In the genomic region with DNA sequence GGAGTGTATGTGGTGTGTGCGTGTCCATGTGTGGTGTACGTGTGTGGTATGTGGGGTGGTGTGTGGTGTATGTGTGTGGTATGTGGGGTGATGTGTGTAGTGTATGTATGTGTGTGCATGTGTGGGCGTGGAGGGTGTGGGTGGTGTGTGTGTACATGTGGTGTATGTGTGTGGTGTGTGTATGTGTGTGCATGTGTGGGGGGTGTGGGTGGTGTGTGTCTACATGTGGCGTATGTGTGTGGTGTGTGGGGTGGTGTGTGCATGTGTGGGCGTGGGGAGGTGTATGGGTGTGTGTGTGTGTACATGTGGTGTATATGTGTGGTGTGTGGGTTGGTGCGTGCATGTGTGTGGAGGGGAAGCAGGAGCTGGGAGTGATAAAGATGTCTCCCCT, we compare ENCODE assay signal across 21 cellular contexts. TPM values are rescaled to one million over a fixed set of nuclear protein-coding genes. Genes with fewer than 3 reads are reported as not detected.
DNase-seq lines count a peak whose midpoint lies in the region; ATAC-seq, FAIRE-seq and TF ChIP-seq lines count a peak whose summit lies in the region.
"Had no signal": no experiment of that assay in that cellular context is flagged by ENCODE, and none has a peak within 500 bp of the region (broad histone marks: within the 10 kb centered on the region; RNA-seq: fewer than 3 reads in every experiment).

No MANE protein-coding gene starts in this region.

- H3K9me3 ChIP-seq in keratinocyte (ENCODE audit: control insufficient read depth, low read depth, low read length): no peaks in the 10 kb centered on the region
- H3K9me3 ChIP-seq in thymus (ENCODE audit: control insufficient read depth): no peaks in the 10 kb centered on the region
- H3K9me3 ChIP-seq: tibial artery had no signal

- no peak overlapping the region for H3K4me3 ChIP-seq in keratinocyte (ENCODE audit: control insufficient read depth in 2 of 3, extremely low read depth in 1 of 3, insufficient read depth in 2 of 3, low read depth in 1 of 3, low read length in 3 of 3)
- H3K4me3 ChIP-seq in thymus (ENCODE audit: low read length): no peak overlapping the region
- H3K4me3 ChIP-seq: tibial artery had no signal

- H3K4me1 ChIP-seq in keratinocyte (ENCODE audit: control insufficient read depth, extremely low read depth, insufficient read depth, low read length): peaks cover 24% of the 10 kb centered on the region
- H3K4me1 ChIP-seq in thymus (ENCODE audit: control insufficient read depth, insufficient read depth, low read length): no peaks in the 10 kb centered on the region
- H3K4me1 ChIP-seq: tibial artery had no signal

- no peaks in the 10 kb centered on the region for H4K20me1 ChIP-seq in keratinocyte (ENCODE audit: control insufficient read depth, extremely low read depth, insufficient read depth, low read length)

- no peaks in the 10 kb centered on the region for H3K9me1 ChIP-seq in keratinocyte (ENCODE audit: control insufficient read depth, extremely low read depth, insufficient read depth, low read length)

- no peak for DNase-seq in activated T-cell treated with anti-CD3 and anti-CD28 coated beads, Interleukin-2, amount 50 U/mL, for 72 hours
- no peak for DNase-seq in activated T-cell treated with anti-CD3 and anti-CD28 coated beads for 4 hours
- peak; percentile 19 for DNase-seq in keratinocyte (ENCODE audit: low read depth, low spot score)
- no peak for DNase-seq in kidney tubule cell (ENCODE audit: low spot score)
- DNase-seq in OCI-M2 (lab: John Stamatoyannopoulos, UW; ENCODE audit: unreplicated experiment): no peak
- DNase-seq: activated CD8-positive, alpha-beta memory T cell treated with anti-CD3 and anti-CD28 coated beads, Interleukin-2, amount 10 ng/mL, durations not matched to agents 7 days and 5 days; CD4-positive, alpha-beta T cell; glutamatergic neuron; Karpas-422; NCI-H1417 treated with DMSO at 0.1 percent for 48 hours; NK-92 treated with Interleukin-12 subunit alpha and Interleukin-12 subunit beta, amount 100 ng/mL, for 24 hours; T-helper 17 cell had no signal

- H3K4me3 Mint-ChIP-seq in activated T-cell treated with anti-CD3 and anti-CD28 coated beads, Interleukin-2, amount 50 U/mL, for 72 hours: no peak overlapping the region
- H3K4me3 Mint-ChIP-seq: activated CD8-positive, alpha-beta memory T cell treated with anti-CD3 and anti-CD28 coated beads, Interleukin-2, amount 10 ng/mL, durations not matched to agents 7 days and 5 days; activated naive CD4-positive, alpha-beta T cell treated with anti-CD3 and anti-CD28 coated beads for 36 hours; CD4-positive, alpha-beta T cell; T-helper 17 cell; WTC11 had no signal

- H3K36me3 Mint-ChIP-seq in activated T-cell treated with anti-CD3 and anti-CD28 coated beads, Interleukin-2, amount 50 U/mL, for 72 hours (ENCODE audit: insufficient read depth in 2 of 2): peaks cover 0 to 2% of the 10 kb centered on the region in 2 donors
- H3K36me3 Mint-ChIP-seq: activated CD8-positive, alpha-beta memory T cell treated with anti-CD3 and anti-CD28 coated beads, Interleukin-2, amount 10 ng/mL, durations not matched to agents 7 days and 5 days; brain; WTC11 had no signal

- H3K27ac Mint-ChIP-seq in activated T-cell treated with anti-CD3 and anti-CD28 coated beads, Interleukin-2, amount 50 U/mL, for 72 hours: no peak overlapping the region
- H3K27ac Mint-ChIP-seq: activated CD8-positive, alpha-beta memory T cell treated with anti-CD3 and anti-CD28 coated beads, Interleukin-2, amount 10 ng/mL, durations not matched to agents 7 days and 5 days; activated naive CD4-positive, alpha-beta T cell treated with anti-CD3 and anti-CD28 coated beads for 36 hours; CD4-positive, alpha-beta T cell; T-helper 17 cell; WTC11 had no signal

- peaks cover 0 to 7% of the 10 kb centered on the region in 2 donors for H3K9me3 Mint-ChIP-seq in activated T-cell treated with anti-CD3 and anti-CD28 coated beads, Interleukin-2, amount 50 U/mL, for 72 hours
- H3K9me3 Mint-ChIP-seq: activated naive CD4-positive, alpha-beta T cell treated with anti-CD3 and anti-CD28 coated beads for 36 hours; brain; CD4-positive, alpha-beta T cell had no signal

- H3K79me2 ChIP-seq in keratinocyte (ENCODE audit: control insufficient read depth, insufficient read depth, low read length): no peaks in the 10 kb centered on the region

- H3K27me3 Mint-ChIP-seq in activated T-cell treated with anti-CD3 and anti-CD28 coated beads, Interleukin-2, amount 50 U/mL, for 72 hours (ENCODE audit: low read depth): peaks cover 13% of the 10 kb centered on the region

- peaks cover 27% of the 10 kb centered on the region for H3K4me1 Mint-ChIP-seq in activated T-cell treated with anti-CD3 and anti-CD28 coated beads, Interleukin-2, amount 50 U/mL, for 72 hours (ENCODE audit: low read depth)
- H3K4me1 Mint-ChIP-seq: brain had no signal

- dilution Hi-C loops in keratinocyte (cut with MboI; ENCODE audit: extremely low pct_ligation_motif_present, low sequenced_read_pairs): no loop called here

- peak overlapping the region; percentile 11 for H3K9ac ChIP-seq in keratinocyte (ENCODE audit: control insufficient read depth, extremely low read depth, insufficient read depth, low read length)

- H3K27me3 ChIP-seq in keratinocyte (ENCODE audit: control insufficient read depth, extremely low read depth, insufficient read depth, low read length): no peaks in the 10 kb centered on the region
- no peaks in the 10 kb centered on the region for H3K27me3 ChIP-seq in thymus (ENCODE audit: control insufficient read depth, insufficient read depth)

- no peaks in the 10 kb centered on the region for H3K36me3 ChIP-seq in keratinocyte (ENCODE audit: control insufficient read depth in 2 of 2, extremely low read depth in 1 of 2, insufficient read depth in 2 of 2, low read length in 2 of 2)
- H3K36me3 ChIP-seq in thymus (ENCODE audit: control insufficient read depth, insufficient read depth): no peaks in the 10 kb centered on the region
- H3K36me3 ChIP-seq: tibial artery had no signal

- no peak for TF ChIP-seq CTCF in keratinocyte (optimal IDR thresholded peaks at IDR 0.05 in 1 of 3, IDR thresholded peaks at IDR 0.05 in 1 of 3, conservative IDR thresholded peaks at IDR 0.05 in 1 of 3; ENCODE audit: extremely low read depth in 1 of 3, insufficient read depth in 2 of 3, low read length in 3 of 3)

- no peak for FAIRE-seq in keratinocyte (lab: Jason Lieb, UNC)

- peak overlapping the region; percentile 18 for H3K4me2 ChIP-seq in keratinocyte (ENCODE audit: control insufficient read depth, extremely low read depth, insufficient read depth, low read depth, low read length)

- ATAC-seq in activated T-cell treated with anti-CD3 and anti-CD28 coated beads, Interleukin-2, amount 50 U/mL, for 72 hours (replicated peaks in 1 of 2): peak; percentile 14 to 19
- ATAC-seq: WTC11 had no signal

- H3K27ac ChIP-seq in keratinocyte (ENCODE audit: control insufficient read depth, insufficient read depth, low read length): peak overlapping the region; percentile 68
- peak overlapping the region; percentile 43 for H3K27ac ChIP-seq in thymus (ENCODE audit: low read depth)
- H3K27ac ChIP-seq: tibial artery had no signal

- H2AFZ ChIP-seq in keratinocyte (ENCODE audit: control insufficient read depth, low read length): no peak overlapping the region

- 90% methylated on average over 6 of the region's 6 CpGs for WGBS in thymus

RNA-seq across cellular contexts. Expression of gene CD300H, which starts 1.7 kb away (rescaled TPM):
- not detected for total RNA-seq in activated T-cell treated with anti-CD3 and anti-CD28 coated beads, Interleukin-2, amount 50 U/mL, for 72 hours
- polyA plus RNA-seq in keratinocyte (not detected in 3 replicates), thymus (2.8 TPM)
- polyA plus RNA-seq in keratinocyte (2011; ENCODE audit: low read depth): not detected
- polyA plus RNA-seq in keratinocyte (2011; cell fraction: cytosol; rRNA removed): not detected in 2 replicates
- not detected in 2 replicates for polyA plus RNA-seq in keratinocyte (2011; cell fraction: nucleus; rRNA removed)
- not detected in 2 replicates for polyA plus RNA-seq in keratinocyte (2012; ENCODE audit: low replicate concordance)
- polyA minus RNA-seq in keratinocyte: not detected in 3 replicates
- not detected for polyA minus RNA-seq in keratinocyte (2011; cell fraction: cytosol; rRNA and poly(A)+ RNA removed)
- not detected in 2 replicates for polyA minus RNA-seq in keratinocyte (2011; cell fraction: nucleus; rRNA and poly(A)+ RNA removed)
- total RNA-seq: A172; activated CD8-positive, alpha-beta memory T cell treated with anti-CD3 and anti-CD28 coated beads, Interleukin-2, amount 10 ng/mL, durations not matched to agents 7 days and 5 days; activated naive CD4-positive, alpha-beta T cell treated with anti-CD3 and anti-CD28 coated beads for 36 hours; CD4-positive, alpha-beta T cell; dermis microvascular lymphatic vessel endothelial cell; esophagus mucosa; sciatic nerve; T-helper 17 cell; WTC11 had no signal

RNA-seq across cellular contexts. Expression of gene CD300C, which starts 23.1 kb away (rescaled TPM):
- under 1 TPM in 1 of 2 donors, not detected in 1; 0.16 TPM for total RNA-seq in activated T-cell treated with anti-CD3 and anti-CD28 coated beads, Interleukin-2, amount 50 U/mL, for 72 hours
- not detected in 3 replicates for polyA plus RNA-seq in keratinocyte
- not detected for polyA plus RNA-seq in keratinocyte (2011; ENCODE audit: low read depth)
- polyA plus RNA-seq in keratinocyte (2011; cell fraction: cytosol; rRNA removed): not detected in 2 replicates
- not detected in 2 replicates for polyA plus RNA-seq in keratinocyte (2011; cell fraction: nucleus; rRNA removed)
- polyA plus RNA-seq in keratinocyte (2012; ENCODE audit: low replicate concordance): not detected in 2 replicates
- not detected in 3 replicates for polyA minus RNA-seq in keratinocyte
- not detected for polyA minus RNA-seq in keratinocyte (2011; cell fraction: cytosol; rRNA and poly(A)+ RNA removed)
- not detected in 2 replicates for polyA minus RNA-seq in keratinocyte (2011; cell fraction: nucleus; rRNA and poly(A)+ RNA removed)
- 1.2 TPM for polyA plus RNA-seq in thymus
- total RNA-seq: activated naive CD4-positive, alpha-beta T cell treated with anti-CD3 and anti-CD28 coated beads for 36 hours; dermis microvascular lymphatic vessel endothelial cell; WTC11 had no signal

RNA-seq across cellular contexts. Expression of gene CD300LD, which starts 23.1 kb away (rescaled TPM):
- under 1 TPM; 0.19 to 0.31 TPM for total RNA-seq in activated T-cell treated with anti-CD3 and anti-CD28 coated beads, Interleukin-2, amount 50 U/mL, for 72 hours
- polyA plus RNA-seq in keratinocyte (not detected in 3 replicates), thymus (0.16 TPM)
- polyA plus RNA-seq in keratinocyte (2011; ENCODE audit: low read depth): not detected
- polyA plus RNA-seq in keratinocyte (2011; cell fraction: cytosol; rRNA removed): not detected in 2 replicates
- polyA plus RNA-seq in keratinocyte (2011; cell fraction: nucleus; rRNA removed): not detected in 2 replicates
- polyA plus RNA-seq in keratinocyte (2012; ENCODE audit: low replicate concordance): not detected in 2 replicates
- polyA minus RNA-seq in keratinocyte: not detected in 3 replicates
- not detected for polyA minus RNA-seq in keratinocyte (2011; cell fraction: cytosol; rRNA and poly(A)+ RNA removed)
- polyA minus RNA-seq in keratinocyte (2011; cell fraction: nucleus; rRNA and poly(A)+ RNA removed): not detected in 2 replicates
- total RNA-seq: A172; activated CD8-positive, alpha-beta memory T cell treated with anti-CD3 and anti-CD28 coated beads, Interleukin-2, amount 10 ng/mL, durations not matched to agents 7 days and 5 days; activated naive CD4-positive, alpha-beta T cell treated with anti-CD3 and anti-CD28 coated beads for 36 hours; CD4-positive, alpha-beta T cell; dermis microvascular lymphatic vessel endothelial cell; esophagus mucosa; sciatic nerve; T-helper 17 cell; WTC11 had no signal

RNA-seq across cellular contexts. Expression of gene CD300LB, which starts 37.7 kb away (rescaled TPM):
- not detected for total RNA-seq in activated T-cell treated with anti-CD3 and anti-CD28 coated beads, Interleukin-2, amount 50 U/mL, for 72 hours
- polyA plus RNA-seq in keratinocyte (not detected in 3 replicates), thymus (0.64 TPM)
- polyA plus RNA-seq in keratinocyte (2011; ENCODE audit: low read depth): not detected
- not detected in 2 replicates for polyA plus RNA-seq in keratinocyte (2011; cell fraction: cytosol; rRNA removed)
- not detected in 2 replicates for polyA plus RNA-seq in keratinocyte (2011; cell fraction: nucleus; rRNA removed)
- not detected in 2 replicates for polyA plus RNA-seq in keratinocyte (2012; ENCODE audit: low replicate concordance)
- not detected in 3 replicates for polyA minus RNA-seq in keratinocyte
- polyA minus RNA-seq in keratinocyte (2011; cell fraction: cytosol; rRNA and poly(A)+ RNA removed): not detected
- polyA minus RNA-seq in keratinocyte (2011; cell fraction: nucleus; rRNA and poly(A)+ RNA removed): not detected in 2 replicates
- total RNA-seq: A172; activated CD8-positive, alpha-beta memory T cell treated with anti-CD3 and anti-CD28 coated beads, Interleukin-2, amount 10 ng/mL, durations not matched to agents 7 days and 5 days; activated naive CD4-positive, alpha-beta T cell treated with anti-CD3 and anti-CD28 coated beads for 36 hours; dermis microvascular lymphatic vessel endothelial cell; esophagus mucosa; WTC11 had no signal

RNA-seq across cellular contexts. Expression of gene CD300E, which starts 54.5 kb away (rescaled TPM):
- not detected for total RNA-seq in activated T-cell treated with anti-CD3 and anti-CD28 coated beads, Interleukin-2, amount 50 U/mL, for 72 hours
- polyA plus RNA-seq in keratinocyte: not detected in 3 replicates
- not detected for polyA plus RNA-seq in keratinocyte (2011; ENCODE audit: low read depth)
- polyA plus RNA-seq in keratinocyte (2011; cell fraction: cytosol; rRNA removed): not detected in 2 replicates
- not detected in 2 replicates for polyA plus RNA-seq in keratinocyte (2011; cell fraction: nucleus; rRNA removed)
- not detected in 2 replicates for polyA plus RNA-seq in keratinocyte (2012; ENCODE audit: low replicate concordance)
- not detected in 3 replicates for polyA minus RNA-seq in keratinocyte
- polyA minus RNA-seq in keratinocyte (2011; cell fraction: cytosol; rRNA and poly(A)+ RNA removed): not detected
- polyA minus RNA-seq in keratinocyte (2011; cell fraction: nucleus; rRNA and poly(A)+ RNA removed): not detected in 2 replicates
- 4.0 TPM for polyA plus RNA-seq in thymus
- total RNA-seq: A172; activated CD8-positive, alpha-beta memory T cell treated with anti-CD3 and anti-CD28 coated beads, Interleukin-2, amount 10 ng/mL, durations not matched to agents 7 days and 5 days; activated naive CD4-positive, alpha-beta T cell treated with anti-CD3 and anti-CD28 coated beads for 36 hours; dermis microvascular lymphatic vessel endothelial cell; WTC11 had no signal
